ENCODE assay signal across 8 cellular contexts in genomic region chr9:79129865-79130480, GRCh38.
DNase-seq lines count a peak whose midpoint lies in the region; ATAC-seq, FAIRE-seq and TF ChIP-seq lines count a peak whose summit lies in the region.

No MANE protein-coding gene starts in this region.

- peak; percentile 86 for TF ChIP-seq CTCF in A549 (IDR thresholded peaks at IDR 0.05)
- TF ChIP-seq CTCF in GM12865 (IDR thresholded peaks at IDR 0.05; ENCODE audit: insufficient read depth, low read depth, low read length, missing control alignments) = peak; percentile 43
- TF ChIP-seq CTCF in heart right ventricle (IDR thresholded peaks at IDR 0.05) = peak; percentile 6 to 81 (median 70)

- peak; percentile 26 to 61 for DNase-seq in A549 (ENCODE audit: low read depth in 1 of 2, low spot score in 1 of 2)
- DNase-seq in GM12865 (ENCODE audit: low read depth) = peak; percentile 10
- DNase-seq in NCI-H2171 (lab: John Stamatoyannopoulos, UW) = peak; percentile 7
- DNase-seq in activated naive CD8-positive, alpha-beta T cell treated with anti-CD3 and anti-CD28 coated beads, Interleukin-2, amount 50 U/mL, for 24 hours = peak; percentile 36
- DNase-seq in heart right ventricle = peak; percentile 18 to 35
- DNase-seq in retina = peak; percentile 76

- ATAC-seq in A549 = peak; percentile 59 to 81; a peak in 3 of 6 replicates
- no peak for ATAC-seq in activated naive CD8-positive, alpha-beta T cell treated with anti-CD3 and anti-CD28 coated beads, Interleukin-2, amount 50 U/mL, for 24 hours
- no peak for ATAC-seq in heart right ventricle
- ATAC-seq in GM21367 (IDR thresholded peaks at IDR 0.05; ENCODE audit: unreplicated experiment) = no peak
- ATAC-seq in HG03095 (IDR thresholded peaks at IDR 0.05; ENCODE audit: unreplicated experiment) = no peak

- H3K27ac ChIP-seq in A549 = peak overlapping the region in 1 of 2 experiments; percentile 39; a peak in 1 of 6 replicates
- H3K27ac ChIP-seq in heart right ventricle = no peak overlapping the region

- FAIRE-seq in A549 (lab: Jason Lieb, UNC) = peak; percentile 86

- no peaks in the 10 kb centered on the region for H3K36me3 Mint-ChIP-seq in activated naive CD8-positive, alpha-beta T cell treated with anti-CD3 and anti-CD28 coated beads, Interleukin-2, amount 50 U/mL, for 24 hours (ENCODE audit: low read depth)

- H3K9me3 Mint-ChIP-seq in activated naive CD8-positive, alpha-beta T cell treated with anti-CD3 and anti-CD28 coated beads, Interleukin-2, amount 50 U/mL, for 24 hours = no peaks in the 10 kb centered on the region

- intact Hi-C loops in heart right ventricle (cut with DNase I) = no loop called here

- WGBS in A549 (ENCODE audit: missing lambda C conversion rate) = 53% methylated on average over 8 of the region's 8 CpGs
- WGBS in heart right ventricle, 2 donors = 39 to 43% methylated on average over 8 of the region's 8 CpGs

- H3K4me3 Mint-ChIP-seq in activated naive CD8-positive, alpha-beta T cell treated with anti-CD3 and anti-CD28 coated beads, Interleukin-2, amount 50 U/mL, for 24 hours = no peak overlapping the region

- H3K4me1 ChIP-seq in A549 (no peaks in the 10 kb centered on the region), heart right ventricle (no peaks in the 10 kb centered on the region)

- H3K9me3 ChIP-seq in A549 (no peaks in the 10 kb centered on the region), heart right ventricle (no peaks in the 10 kb centered on the region)

- H3K4me3 ChIP-seq in A549 (no peak overlapping the region), GM12865 (ENCODE audit: low read depth, low read length) (no peak overlapping the region), heart right ventricle (no peak overlapping the region)

- no peaks in the 10 kb centered on the region for H3K36me3 ChIP-seq in heart right ventricle

- POLR2A ChIA-PET in A549 (lab: Yijun Ruan, JAX) = interaction anchor here (1.8 kb wide), 1 partner anchor 442 kb away, joined by 11 read pairs; the partner anchor contains the start of gene TLE4

- TF ChIP-seq POLR2A in A549 (IDR thresholded peaks at IDR 0.05; ENCODE audit: low read length) = no peak

- no peaks in the 10 kb centered on the region for H3K27me3 Mint-ChIP-seq in activated naive CD8-positive, alpha-beta T cell treated with anti-CD3 and anti-CD28 coated beads, Interleukin-2, amount 50 U/mL, for 24 hours

- no peak for TF ChIP-seq EP300 in A549 (IDR thresholded peaks at IDR 0.05)

- CTCF ChIA-PET in A549 (lab: Yijun Ruan, JAX) = interaction anchor here (0.6 to 2.7 kb wide), 34 partner anchors 9 to 1101 kb away, joined by 3 to 13 read pairs (median 3); partner anchors contain the start of gene TLE4

- no peak overlapping the region for H3K27ac Mint-ChIP-seq in activated naive CD8-positive, alpha-beta T cell treated with anti-CD3 and anti-CD28 coated beads, Interleukin-2, amount 50 U/mL, for 24 hours

- H3K4me2 ChIP-seq in A549 = no peak overlapping the region

- TF ChIP-seq RAD21 in A549 (conservative IDR thresholded peaks at IDR 0.05 in 1 of 2, IDR thresholded peaks at IDR 0.05 in 1 of 2) = peak; percentile 89

- H3K4me1 Mint-ChIP-seq in activated naive CD8-positive, alpha-beta T cell treated with anti-CD3 and anti-CD28 coated beads, Interleukin-2, amount 50 U/mL, for 24 hours = no peaks in the 10 kb centered on the region

- H3K27me3 ChIP-seq in heart right ventricle = no peaks in the 10 kb centered on the region

TF ChIP-seq in A549, 52 proteins besides CTCF, POLR2A, EP300 and RAD21:
- TF ChIP-seq SMC3 (IDR thresholded peaks at IDR 0.05) (peak; percentile 91), NR3C1 (IDR thresholded peaks at IDR 0.05) (no peak), POLR2AphosphoS2 (conservative IDR thresholded peaks at IDR 0.05; ENCODE audit: low read length) (no peak), CBX8 (IDR thresholded peaks at IDR 0.05) (no peak), HDAC2 (IDR thresholded peaks at IDR 0.05) (no peak), HOXB5 (CRISPR knock-in tag; IDR thresholded peaks at IDR 0.05) (no peak)
TF ChIP-seq in A549: peak in this region for 1.

Comparison
In these comparisons a context has a peak if more than half of its experiments do, and no peak if none do; other contexts are left out.
1. ATAC-seq: peak in A549 (2 of 2); none in activated naive CD8-positive, alpha-beta T cell treated with anti-CD3 and anti-CD28 coated beads, Interleukin-2, amount 50 U/mL, for 24 hours (single experiment), heart right ventricle (0 of 8), GM21367 (single experiment) and HG03095 (single experiment).
2. DNase-seq: peak in every context shown above with its lines; median percentile 76 in retina; 44 in A549; 36 in activated naive CD8-positive, alpha-beta T cell treated with anti-CD3 and anti-CD28 coated beads, Interleukin-2, amount 50 U/mL, for 24 hours; 26 in heart right ventricle; 10 in GM12865; 7 in NCI-H2171.
3. Peak in every context shown above with its lines, with median percentiles within 50 percentile points of each other: CTCF ChIP-seq.